Comparison of ENCODE assay signal across 2 cellular contexts in the genomic region with DNA sequence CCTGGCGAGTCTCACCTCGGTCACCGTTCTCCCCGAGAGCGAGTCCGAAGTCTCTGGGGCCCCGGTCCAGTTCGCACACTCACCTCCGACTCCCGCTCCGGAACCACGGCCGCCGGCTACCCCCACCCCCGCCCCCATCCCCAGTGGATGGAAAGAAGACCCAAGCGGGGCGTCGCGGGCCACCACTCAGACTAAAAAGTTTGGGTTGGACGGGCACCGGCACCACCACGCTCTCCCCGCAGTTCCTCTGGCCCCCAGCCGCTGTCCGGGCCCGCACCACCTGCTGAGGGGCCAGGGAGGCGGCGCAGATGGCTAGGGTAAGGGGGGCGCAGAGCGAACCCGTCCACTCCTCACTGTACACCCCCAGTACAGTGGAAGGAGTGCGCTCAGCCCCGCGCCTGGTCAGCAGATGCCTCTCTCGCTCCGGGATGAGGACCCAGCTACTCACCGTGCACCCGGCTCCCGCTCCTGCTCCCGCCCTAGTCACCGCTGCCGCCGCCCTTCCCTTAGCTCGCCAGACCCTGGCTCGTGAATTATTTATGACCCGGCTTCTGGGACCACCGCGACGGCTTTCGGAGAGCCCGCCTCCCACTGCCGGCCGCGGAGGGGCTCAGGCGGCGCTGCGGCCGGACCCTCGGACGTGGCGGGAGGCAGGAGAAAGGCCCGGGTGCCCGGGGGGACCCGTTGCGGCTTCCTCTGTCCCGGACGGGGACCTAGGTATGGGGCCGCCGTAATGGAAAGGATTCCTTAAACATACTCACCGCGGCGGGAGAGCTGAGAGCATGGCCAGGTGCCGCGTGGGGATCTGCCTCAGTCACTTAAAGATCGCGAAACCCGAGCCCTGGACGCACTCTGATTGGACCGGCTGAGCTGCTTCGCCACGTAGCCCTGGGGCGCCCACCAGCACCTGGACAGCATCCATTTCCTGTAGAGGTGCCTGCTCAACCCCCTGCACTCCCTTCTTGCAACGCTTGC.
TF ChIP-seq lines count a peak whose summit lies in the region.

A gene with protein sequence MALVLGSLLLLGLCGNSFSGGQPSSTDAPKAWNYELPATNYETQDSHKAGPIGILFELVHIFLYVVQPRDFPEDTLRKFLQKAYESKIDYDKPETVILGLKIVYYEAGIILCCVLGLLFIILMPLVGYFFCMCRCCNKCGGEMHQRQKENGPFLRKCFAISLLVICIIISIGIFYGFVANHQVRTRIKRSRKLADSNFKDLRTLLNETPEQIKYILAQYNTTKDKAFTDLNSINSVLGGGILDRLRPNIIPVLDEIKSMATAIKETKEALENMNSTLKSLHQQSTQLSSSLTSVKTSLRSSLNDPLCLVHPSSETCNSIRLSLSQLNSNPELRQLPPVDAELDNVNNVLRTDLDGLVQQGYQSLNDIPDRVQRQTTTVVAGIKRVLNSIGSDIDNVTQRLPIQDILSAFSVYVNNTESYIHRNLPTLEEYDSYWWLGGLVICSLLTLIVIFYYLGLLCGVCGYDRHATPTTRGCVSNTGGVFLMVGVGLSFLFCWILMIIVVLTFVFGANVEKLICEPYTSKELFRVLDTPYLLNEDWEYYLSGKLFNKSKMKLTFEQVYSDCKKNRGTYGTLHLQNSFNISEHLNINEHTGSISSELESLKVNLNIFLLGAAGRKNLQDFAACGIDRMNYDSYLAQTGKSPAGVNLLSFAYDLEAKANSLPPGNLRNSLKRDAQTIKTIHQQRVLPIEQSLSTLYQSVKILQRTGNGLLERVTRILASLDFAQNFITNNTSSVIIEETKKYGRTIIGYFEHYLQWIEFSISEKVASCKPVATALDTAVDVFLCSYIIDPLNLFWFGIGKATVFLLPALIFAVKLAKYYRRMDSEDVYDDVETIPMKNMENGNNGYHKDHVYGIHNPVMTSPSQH (minus strand): TSS at position 807 of the 975 bp plus-strand sequence. CDS start 8,117 bp downstream, outside the sequence.

TF ChIP-seq in HCT116, 20 proteins besides CTCF, POLR2A, EP300 and RAD21:
- TF ChIP-seq, protein P1, sequence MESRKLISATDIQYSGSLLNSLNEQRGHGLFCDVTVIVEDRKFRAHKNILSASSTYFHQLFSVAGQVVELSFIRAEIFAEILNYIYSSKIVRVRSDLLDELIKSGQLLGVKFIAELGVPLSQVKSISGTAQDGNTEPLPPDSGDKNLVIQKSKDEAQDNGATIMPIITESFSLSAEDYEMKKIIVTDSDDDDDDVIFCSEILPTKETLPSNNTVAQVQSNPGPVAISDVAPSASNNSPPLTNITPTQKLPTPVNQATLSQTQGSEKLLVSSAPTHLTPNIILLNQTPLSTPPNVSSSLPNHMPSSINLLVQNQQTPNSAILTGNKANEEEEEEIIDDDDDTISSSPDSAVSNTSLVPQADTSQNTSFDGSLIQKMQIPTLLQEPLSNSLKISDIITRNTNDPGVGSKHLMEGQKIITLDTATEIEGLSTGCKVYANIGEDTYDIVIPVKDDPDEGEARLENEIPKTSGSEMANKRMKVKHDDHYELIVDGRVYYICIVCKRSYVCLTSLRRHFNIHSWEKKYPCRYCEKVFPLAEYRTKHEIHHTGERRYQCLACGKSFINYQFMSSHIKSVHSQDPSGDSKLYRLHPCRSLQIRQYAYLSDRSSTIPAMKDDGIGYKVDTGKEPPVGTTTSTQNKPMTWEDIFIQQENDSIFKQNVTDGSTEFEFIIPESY (IDR thresholded peaks at IDR 0.05; ENCODE audit: extremely low read depth, insufficient replicate concordance, low read length) = no peak
- TF ChIP-seq MAX (IDR thresholded peaks at IDR 0.05) (peak; percentile 78), SP1 (IDR thresholded peaks at IDR 0.05; ENCODE audit: low read depth) (peak; percentile 18; the same call in 1 of the 2 replicates), CBX3 (IDR thresholded peaks at IDR 0.05; ENCODE audit: low read depth) (no peak), SRF (IDR thresholded peaks at IDR 0.05; ENCODE audit: low read depth) (no peak), ELF1 (IDR thresholded peaks at IDR 0.05; ENCODE audit: borderline replicate concordance, low read depth) (no peak), CEBPB (IDR thresholded peaks at IDR 0.05; ENCODE audit: low read depth) (no peak), ZNF274 (IDR thresholded peaks at IDR 0.05; ENCODE audit: low read depth, low read length) (no peak), POLR2AphosphoS5 (IDR thresholded peaks at IDR 0.05; ENCODE audit: low read depth, low read length) (peak; percentile 58), SIN3A (IDR thresholded peaks at IDR 0.05; ENCODE audit: low read depth) (no peak), EZH2 (IDR thresholded peaks at IDR 0.05) (no peak)
- TF ChIP-seq, protein P2, sequence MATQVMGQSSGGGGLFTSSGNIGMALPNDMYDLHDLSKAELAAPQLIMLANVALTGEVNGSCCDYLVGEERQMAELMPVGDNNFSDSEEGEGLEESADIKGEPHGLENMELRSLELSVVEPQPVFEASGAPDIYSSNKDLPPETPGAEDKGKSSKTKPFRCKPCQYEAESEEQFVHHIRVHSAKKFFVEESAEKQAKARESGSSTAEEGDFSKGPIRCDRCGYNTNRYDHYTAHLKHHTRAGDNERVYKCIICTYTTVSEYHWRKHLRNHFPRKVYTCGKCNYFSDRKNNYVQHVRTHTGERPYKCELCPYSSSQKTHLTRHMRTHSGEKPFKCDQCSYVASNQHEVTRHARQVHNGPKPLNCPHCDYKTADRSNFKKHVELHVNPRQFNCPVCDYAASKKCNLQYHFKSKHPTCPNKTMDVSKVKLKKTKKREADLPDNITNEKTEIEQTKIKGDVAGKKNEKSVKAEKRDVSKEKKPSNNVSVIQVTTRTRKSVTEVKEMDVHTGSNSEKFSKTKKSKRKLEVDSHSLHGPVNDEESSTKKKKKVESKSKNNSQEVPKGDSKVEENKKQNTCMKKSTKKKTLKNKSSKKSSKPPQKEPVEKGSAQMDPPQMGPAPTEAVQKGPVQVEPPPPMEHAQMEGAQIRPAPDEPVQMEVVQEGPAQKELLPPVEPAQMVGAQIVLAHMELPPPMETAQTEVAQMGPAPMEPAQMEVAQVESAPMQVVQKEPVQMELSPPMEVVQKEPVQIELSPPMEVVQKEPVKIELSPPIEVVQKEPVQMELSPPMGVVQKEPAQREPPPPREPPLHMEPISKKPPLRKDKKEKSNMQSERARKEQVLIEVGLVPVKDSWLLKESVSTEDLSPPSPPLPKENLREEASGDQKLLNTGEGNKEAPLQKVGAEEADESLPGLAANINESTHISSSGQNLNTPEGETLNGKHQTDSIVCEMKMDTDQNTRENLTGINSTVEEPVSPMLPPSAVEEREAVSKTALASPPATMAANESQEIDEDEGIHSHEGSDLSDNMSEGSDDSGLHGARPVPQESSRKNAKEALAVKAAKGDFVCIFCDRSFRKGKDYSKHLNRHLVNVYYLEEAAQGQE (IDR thresholded peaks at IDR 0.05; ENCODE audit: low read depth) = peak; percentile 33

TF ChIP-seq in SK-N-SH, 30 proteins besides CTCF, POLR2A, EP300 and RAD21 (continued from another document):
- TF ChIP-seq, protein P1 (IDR thresholded peaks at IDR 0.05; ENCODE audit: borderline replicate concordance, low read depth) = no peak
- no peak for TF ChIP-seq TAF1 (IDR thresholded peaks at IDR 0.05; ENCODE audit: borderline replicate concordance, low read depth, low read length)
- TF ChIP-seq NRF1 (IDR thresholded peaks at IDR 0.05; ENCODE audit: low read depth, low read length) = no peak
- TF ChIP-seq FOXM1 (IDR thresholded peaks at IDR 0.05; ENCODE audit: low read depth) = no peak
- no peak for TF ChIP-seq YY1 (IDR thresholded peaks at IDR 0.05; ENCODE audit: low read depth)
- TF ChIP-seq MXI1 (IDR thresholded peaks at IDR 0.05; ENCODE audit: low read depth, low read length) = no peak
- TF ChIP-seq, protein P2 (IDR thresholded peaks at IDR 0.05; ENCODE audit: low read depth, low read length) = no peak
TF ChIP-seq in SK-N-SH: peak in this region for 0.
